In the genomic region with DNA sequence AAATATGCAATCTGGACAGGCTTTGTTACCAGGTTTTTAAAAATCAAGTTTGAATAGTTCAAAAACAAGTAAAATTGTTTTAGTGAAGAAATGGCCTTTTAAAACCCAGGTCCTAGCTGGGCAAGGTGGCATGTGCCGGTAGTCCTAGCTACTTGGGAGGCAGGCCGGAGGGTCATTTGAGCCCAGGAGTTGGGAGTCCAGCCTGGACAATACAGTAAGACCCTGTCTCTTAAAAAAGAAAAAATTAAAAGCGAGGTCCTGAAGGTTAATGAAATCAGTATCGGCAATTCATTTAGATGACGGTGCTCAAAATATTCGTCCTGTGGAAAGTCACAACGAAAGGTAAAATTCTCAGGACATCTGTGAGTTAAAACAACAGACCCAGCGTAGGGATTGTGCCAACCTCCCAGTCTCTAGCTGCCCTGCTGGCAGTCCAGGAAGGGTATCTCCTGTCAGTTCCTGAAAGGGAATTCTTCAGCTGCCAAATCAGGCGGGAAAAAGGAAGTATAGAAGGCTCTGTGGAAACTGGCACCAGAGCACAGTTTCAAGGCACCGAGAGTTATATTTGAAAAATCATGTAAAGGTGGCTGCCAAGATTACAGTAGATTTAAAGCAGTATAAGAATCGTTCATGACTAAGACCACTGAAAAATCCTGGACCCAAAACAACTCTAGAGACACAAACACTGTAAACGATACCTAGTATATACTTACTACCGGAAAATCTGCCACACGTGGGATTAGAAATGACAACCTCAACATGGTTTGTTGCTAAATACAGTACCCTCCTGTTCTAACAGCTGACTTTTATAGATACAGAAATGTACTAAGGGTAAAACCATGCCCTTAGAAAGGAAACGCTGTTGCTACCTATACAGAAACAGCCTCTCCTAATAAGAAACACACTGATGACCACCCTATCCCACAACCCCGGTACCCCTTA, we compare ENCODE assay signal across 8 cellular contexts. TPM values are rescaled to one million over a fixed set of nuclear protein-coding genes. Genes with fewer than 3 reads are reported as not detected.
DNase-seq lines count a peak whose midpoint lies in the region; ATAC-seq lines count a peak whose summit lies in the region.

No MANE protein-coding gene starts in this region.

- no peak overlapping the region for H2BK15ac ChIP-seq in neuronal stem cell (ENCODE audit: low read length)

- no peak for ATAC-seq in GM19023 (IDR thresholded peaks at IDR 0.05; ENCODE audit: unreplicated experiment)

- H3K9me3 ChIP-seq in SJCRH30 (replicated peaks) = no peaks in the 10 kb centered on the region
- H3K9me3 ChIP-seq in neuronal stem cell (replicated peaks in 1 of 2; ENCODE audit: control insufficient read depth in 2 of 2, insufficient read depth in 1 of 2, low read depth in 1 of 2, low read length in 2 of 2) = peaks cover 0 to 7% of the 10 kb centered on the region in 2 donors

- no peak overlapping the region for H2BK5ac ChIP-seq in neuronal stem cell (ENCODE audit: low read length)

- no peak overlapping the region for H3K18ac ChIP-seq in neuronal stem cell (ENCODE audit: low read length)

- H3K4me3 ChIP-seq in SJCRH30 = peak overlapping the region; percentile 75
- peak overlapping the region; percentile 93 to 96 for H3K4me3 ChIP-seq in neuronal stem cell (ENCODE audit: low read length in 2 of 2)

- H3K23ac ChIP-seq in neuronal stem cell (ENCODE audit: low read depth, low read length, poor library complexity) = no peak overlapping the region

- no peak overlapping the region for H4K91ac ChIP-seq in neuronal stem cell (ENCODE audit: low read depth, low read length, poor library complexity)

- no CpG with 5 or more reads among the region's 16 CpGs for WGBS in neuronal stem cell (ENCODE audit: extremely low coverage in 2 of 2, insufficient read length in 2 of 2, insufficient replicate concordance in 1 of 2), 2 donors

- H3K36me3 ChIP-seq in SJCRH30 = no peaks in the 10 kb centered on the region
- peaks cover 0 to 4% of the 10 kb centered on the region in 2 donors for H3K36me3 ChIP-seq in neuronal stem cell (replicated peaks in 1 of 2; ENCODE audit: control insufficient read depth in 2 of 2, insufficient read depth in 2 of 2, low read length in 2 of 2)

- no peak overlapping the region for H3K4ac ChIP-seq in neuronal stem cell (ENCODE audit: low read length)

- H3K4me1 ChIP-seq in SJCRH30 = no peaks in the 10 kb centered on the region
- peaks cover 5 to 8% of the 10 kb centered on the region in 2 donors for H3K4me1 ChIP-seq in neuronal stem cell (ENCODE audit: control insufficient read depth in 2 of 2, insufficient read depth in 1 of 2, low read depth in 1 of 2, low read length in 2 of 2)

- peak overlapping the region; percentile 68 for H3K4me2 ChIP-seq in neuronal stem cell (ENCODE audit: insufficient read depth, low read length, poor library complexity, severe bottlenecking)

- H3K27me3 ChIP-seq in SJCRH30 = no peaks in the 10 kb centered on the region
- peaks cover 0 to 3% (median 0%) of the 10 kb centered on the region in 3 experiments for H3K27me3 ChIP-seq in neuronal stem cell (ENCODE audit: control insufficient read depth in 3 of 3, insufficient read depth in 3 of 3, low read depth in 1 of 3, low read length in 3 of 3)

- H3K27ac ChIP-seq in SJCRH30 = no peak overlapping the region
- H3K27ac ChIP-seq in epithelial cell of prostate = peak overlapping the region; percentile 75
- no peak overlapping the region for H3K27ac ChIP-seq in neuronal stem cell (replicated peaks; ENCODE audit: low read length)

- no peak overlapping the region for H3K14ac ChIP-seq in neuronal stem cell (ENCODE audit: low read length)

- peak; percentile 15 for DNase-seq in Ammon's horn (ENCODE audit: low spot score)
- peak; percentile 16 for DNase-seq in H4 (ENCODE audit: low spot score)
- no peak for DNase-seq in SJCRH30
- no peak for DNase-seq in epithelial cell of prostate (ENCODE audit: low read depth, low spot score)
- no peak for DNase-seq in neuronal stem cell (ENCODE audit: low spot score)
- no peak for DNase-seq in dedifferentiated amniotic fluid mesenchymal stem cell (ENCODE audit: extremely low spot score)
- DNase-seq in activated gamma-delta T cell (lab: John Stamatoyannopoulos, UW) = no peak

- peak overlapping the region; percentile 96 for H2AFZ ChIP-seq in neuronal stem cell (ENCODE audit: low read length)

- H2BK120ac ChIP-seq in neuronal stem cell (ENCODE audit: low read depth, low read length) = no peak overlapping the region

- no peak overlapping the region for H4K8ac ChIP-seq in neuronal stem cell (ENCODE audit: low read depth, low read length)

- H2AK5ac ChIP-seq in neuronal stem cell (ENCODE audit: low read depth, low read length) = no peak overlapping the region

- no peak overlapping the region for H3K9ac ChIP-seq in neuronal stem cell (ENCODE audit: low read depth, low read length, poor library complexity)

- peaks cover 2% of the 10 kb centered on the region for H3K79me1 ChIP-seq in neuronal stem cell (ENCODE audit: low read depth, low read length)

- H2BK12ac ChIP-seq in neuronal stem cell (ENCODE audit: low read length) = no peak overlapping the region

RNA-seq across cellular contexts. Expression of a gene that starts 1.2 kb away (rescaled TPM):
- total RNA-seq in H4 (2014; rRNA removed; shearing (Covaris generic)) = 3.5 and 11.0 TPM in 2 replicates
- 4.4 and 5.6 TPM in 2 replicates for total RNA-seq in SJCRH30 (2014; rRNA removed; shearing (Covaris generic))
- 13.5 TPM for polyA plus RNA-seq in neuronal stem cell (2013, experiment 1 of 2)
- polyA plus RNA-seq in neuronal stem cell (2013, experiment 2 of 2) = 12.9 TPM

Comparison
In these comparisons a context has a peak if more than half of its experiments do, and no peak if none do; other contexts are left out.
1. DNase-seq: peak in Ammon's horn (single experiment) and H4 (single experiment); none in SJCRH30 (0 of 2), epithelial cell of prostate (single experiment), neuronal stem cell (single experiment), dedifferentiated amniotic fluid mesenchymal stem cell (single experiment) and activated gamma-delta T cell (single experiment).